8 cellular contexts compared by ENCODE assay signal in genomic region chr5:139844472-139845145, GRCh38.
DNase-seq lines count a peak whose midpoint lies in the region; ATAC-seq lines count a peak whose summit lies in the region.

No MANE protein-coding gene starts in this region.

- H3K27ac Mint-ChIP-seq in effector memory CD8-positive, alpha-beta T cell, result no peak overlapping the region

- peaks cover 6 to 34% of the 10 kb centered on the region in 2 donors for H3K27me3 Mint-ChIP-seq in effector memory CD8-positive, alpha-beta T cell

- ATAC-seq in HG02610 (IDR thresholded peaks at IDR 0.05; ENCODE audit: unreplicated experiment) (peak; percentile 56), HG03432 (IDR thresholded peaks at IDR 0.05; ENCODE audit: unreplicated experiment) (no peak)
- ATAC-seq in effector memory CD8-positive, alpha-beta T cell (replicated peaks), result peak; percentile 16

- peaks cover 12 to 13% of the 10 kb centered on the region in 2 donors for H3K4me1 Mint-ChIP-seq in effector memory CD8-positive, alpha-beta T cell (ENCODE audit: low read depth in 2 of 2)

- H3K4me3 Mint-ChIP-seq in effector memory CD8-positive, alpha-beta T cell, result no peak overlapping the region

- DNase-seq in DMS114 treated with DMSO at 0.1 percent for 48 hours (lab: John Stamatoyannopoulos, UW; ENCODE audit: unreplicated experiment) (peak; percentile 88), NCI-H82 (lab: John Stamatoyannopoulos, UW) (peak; percentile 88), middle frontal gyrus (ENCODE audit: extremely low spot score, low spot score) (peak; percentile 53)
- peak; percentile 36 to 54 for DNase-seq in activated CD8-positive, alpha-beta memory T cell treated with anti-CD3 and anti-CD28 coated beads for 1 hour (ENCODE audit: extremely low read depth in 1 of 2, low read depth in 1 of 2)
- DNase-seq in effector memory CD8-positive, alpha-beta T cell, result peak; percentile 64 to 68 (median 67)
- DNase-seq in stimulated activated CD8-positive, alpha-beta memory T cell treated with anti-CD3 and anti-CD28 coated beads, Interleukin-4, amount 100 ng/mL, for 4 hours (ENCODE audit: low read depth in 2 of 2, low spot score in 1 of 2), result peak; percentile 46 to 49

- peaks cover 9% of the 10 kb centered on the region for H3K36me3 Mint-ChIP-seq in effector memory CD8-positive, alpha-beta T cell (ENCODE audit: insufficient read depth)

- H3K9me3 Mint-ChIP-seq in effector memory CD8-positive, alpha-beta T cell, result no peaks in the 10 kb centered on the region
